ENCODE assay signal across 1 cellular context in the genomic region with DNA sequence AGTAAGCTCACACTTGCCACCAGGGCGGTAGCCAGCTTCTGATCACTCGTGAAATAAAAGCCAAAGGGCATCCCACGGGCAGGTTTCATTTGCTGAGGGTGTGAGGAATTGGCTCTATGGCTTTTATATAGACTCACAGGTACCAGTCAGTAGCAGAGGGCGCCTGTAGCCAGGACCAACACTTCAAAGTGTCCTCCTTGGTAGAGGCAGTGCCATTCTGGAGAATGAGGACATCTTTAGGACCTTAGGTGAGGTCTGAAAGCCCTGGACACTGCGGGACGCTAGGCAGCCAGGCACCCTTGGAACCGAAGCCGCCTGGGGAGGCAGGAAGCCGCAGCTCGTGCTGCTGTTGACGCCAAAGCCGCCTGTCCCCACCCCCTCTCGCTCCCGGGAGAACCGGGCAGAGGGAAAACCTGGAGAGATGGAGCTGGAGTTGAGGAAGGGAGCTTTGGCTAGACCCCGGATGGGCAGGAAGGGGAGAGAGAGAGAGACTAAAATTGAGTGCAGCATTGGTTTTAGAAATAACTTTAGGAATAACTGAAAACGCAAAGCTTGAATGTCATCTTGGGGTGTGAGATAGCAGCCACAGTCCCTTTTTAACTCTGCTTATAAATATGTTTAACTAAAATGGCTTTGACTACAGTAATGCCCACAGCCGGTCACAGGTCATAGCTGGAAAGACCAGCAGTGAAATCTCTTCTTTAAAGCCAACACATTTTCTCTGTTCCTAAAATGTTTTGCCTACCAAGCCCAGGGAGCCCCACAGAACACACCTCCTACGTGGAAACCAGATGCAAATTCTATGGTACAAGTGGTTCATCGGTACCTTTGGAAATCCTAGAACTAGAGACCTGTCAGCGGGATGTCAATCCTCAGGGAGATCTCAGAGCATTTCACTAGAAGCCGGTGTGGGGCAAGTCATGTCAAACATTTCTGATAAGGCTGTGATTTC.
TF ChIP-seq lines count a peak whose summit lies in the region.

No MANE protein-coding gene starts in this region.

TF ChIP-seq in K562, 482 proteins besides CTCF, POLR2A, EP300 and RAD21 (continued from another document and continues in another):
- TF ChIP-seq, protein P1, sequence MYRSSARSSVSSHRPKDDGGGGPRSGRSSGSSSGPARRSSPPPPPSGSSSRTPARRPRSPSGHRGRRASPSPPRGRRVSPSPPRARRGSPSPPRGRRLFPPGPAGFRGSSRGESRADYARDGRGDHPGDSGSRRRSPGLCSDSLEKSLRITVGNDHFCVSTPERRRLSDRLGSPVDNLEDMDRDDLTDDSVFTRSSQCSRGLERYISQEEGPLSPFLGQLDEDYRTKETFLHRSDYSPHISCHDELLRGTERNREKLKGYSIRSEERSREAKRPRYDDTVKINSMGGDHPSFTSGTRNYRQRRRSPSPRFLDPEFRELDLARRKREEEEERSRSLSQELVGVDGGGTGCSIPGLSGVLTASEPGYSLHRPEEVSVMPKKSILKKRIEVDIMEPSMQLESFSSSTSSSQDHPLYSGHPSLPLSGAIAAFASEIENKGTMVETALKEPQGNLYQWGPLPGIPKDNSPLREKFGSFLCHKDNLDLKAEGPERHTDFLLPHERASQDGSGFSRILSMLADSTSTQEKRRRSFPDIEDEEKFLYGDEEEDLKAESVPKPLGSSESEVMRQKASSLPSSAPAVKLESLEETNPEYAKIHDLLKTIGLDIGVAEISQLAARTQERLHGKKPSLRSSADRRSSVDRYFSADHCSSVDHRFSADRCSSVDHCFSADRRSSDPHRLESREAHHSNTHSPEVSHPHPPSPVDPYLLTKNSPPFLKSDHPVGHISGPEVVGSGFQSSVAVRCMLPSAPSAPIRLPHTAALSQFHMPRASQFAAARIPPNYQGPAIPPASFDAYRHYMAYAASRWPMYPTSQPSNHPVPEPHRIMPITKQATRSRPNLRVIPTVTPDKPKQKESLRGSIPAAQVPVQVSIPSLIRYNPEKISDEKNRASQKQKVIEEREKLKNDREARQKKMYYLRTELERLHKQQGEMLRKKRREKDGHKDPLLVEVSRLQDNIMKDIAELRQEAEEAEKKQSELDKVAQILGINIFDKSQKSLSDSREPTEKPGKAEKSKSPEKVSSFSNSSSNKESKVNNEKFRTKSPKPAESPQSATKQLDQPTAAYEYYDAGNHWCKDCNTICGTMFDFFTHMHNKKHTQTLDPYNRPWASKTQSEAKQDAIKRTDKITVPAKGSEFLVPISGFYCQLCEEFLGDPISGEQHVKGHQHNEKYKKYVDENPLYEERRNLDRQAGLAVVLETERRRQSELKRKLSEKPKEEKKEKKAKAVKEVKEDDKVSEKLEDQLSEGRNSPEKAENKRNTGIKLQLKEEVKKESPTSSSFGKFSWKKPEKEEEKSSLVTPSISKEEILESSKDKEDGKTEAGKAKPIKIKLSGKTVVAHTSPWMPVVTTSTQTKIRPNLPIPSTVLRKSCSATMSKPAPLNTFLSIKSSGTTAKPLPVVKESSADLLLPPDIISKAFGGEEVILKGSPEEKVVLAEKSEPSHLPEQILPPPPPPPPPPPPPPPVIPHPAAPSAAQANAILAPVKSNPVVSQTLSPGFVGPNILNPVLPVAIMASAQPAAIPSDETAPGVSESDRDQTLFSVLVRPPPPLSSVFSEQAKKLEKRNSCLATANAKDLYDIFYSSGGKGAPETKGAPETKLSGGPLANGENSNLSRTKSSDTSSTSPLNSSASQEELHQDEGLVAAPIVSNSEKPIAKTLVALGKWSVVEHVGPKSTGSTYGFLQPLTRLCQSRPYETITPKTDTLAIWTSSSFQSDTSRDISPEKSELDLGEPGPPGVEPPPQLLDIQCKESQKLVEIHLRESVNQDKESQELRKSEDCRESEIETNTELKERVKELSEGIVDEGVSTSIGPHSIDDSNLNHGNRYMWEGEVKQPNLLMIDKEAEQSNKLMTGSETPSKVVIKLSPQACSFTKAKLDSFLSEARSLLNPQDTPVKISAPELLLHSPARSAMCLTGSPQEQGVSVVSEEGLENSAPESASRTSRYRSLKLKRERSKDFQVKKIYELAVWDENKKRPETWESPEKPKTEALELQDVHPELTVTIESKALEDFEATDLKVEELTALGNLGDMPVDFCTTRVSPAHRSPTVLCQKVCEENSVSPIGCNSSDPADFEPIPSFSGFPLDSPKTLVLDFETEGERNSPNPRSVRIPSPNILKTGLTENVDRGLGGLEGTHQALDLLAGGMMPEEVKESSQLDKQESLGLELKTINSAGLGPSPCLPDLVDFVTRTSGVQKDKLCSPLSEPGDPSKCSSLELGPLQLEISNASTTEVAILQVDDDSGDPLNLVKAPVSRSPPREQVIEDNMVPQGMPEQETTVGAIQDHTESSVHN (IDR thresholded peaks at IDR 0.05; ENCODE audit: borderline replicate concordance in 1 of 2, low read depth in 1 of 2), result no peak
- TF ChIP-seq SAP30 (IDR thresholded peaks at IDR 0.05; ENCODE audit: borderline replicate concordance, insufficient read depth, low read depth, low read length, poor library complexity, severe bottlenecking) (no peak), SMAD4 (CRISPR knock-in tag; conservative IDR thresholded peaks at IDR 0.05) (peak; percentile 90), EWSR1 (IDR thresholded peaks at IDR 0.05; ENCODE audit: borderline replicate concordance, low read depth, partially characterized antibody) (no peak), ETV1 (tag; conservative IDR thresholded peaks at IDR 0.05; ENCODE audit: low read depth) (peak; percentile 85), LCOR (CRISPR knock-in tag; IDR thresholded peaks at IDR 0.05) (peak; percentile 92), ZFP1 (CRISPR knock-in tag; IDR thresholded peaks at IDR 0.05) (no peak), ZNF184 (CRISPR knock-in tag; IDR thresholded peaks at IDR 0.05) (no peak), NRF1 (conservative IDR thresholded peaks at IDR 0.05 in 1 of 2, IDR thresholded peaks at IDR 0.05 in 1 of 2) (0 out of 4 replicates have a peak, but pooled peaks of 1 of the 2 experiments have one; percentile 38), FOSL1 (tag; conservative IDR thresholded peaks at IDR 0.05) (peak; percentile 26), ZNF239 (CRISPR knock-in tag; IDR thresholded peaks at IDR 0.05) (no peak), ZNF655 (CRISPR knock-in tag; IDR thresholded peaks at IDR 0.05) (no peak), ZC3H11A (IDR thresholded peaks at IDR 0.05; ENCODE audit: low read depth, low read length) (no peak), ZMIZ1 (IDR thresholded peaks at IDR 0.05; ENCODE audit: low read depth in 2 of 2, low read length in 2 of 2) (0 out of 4 replicates have a peak, but pooled peaks of 1 of the 2 experiments have one; percentile 40), CEBPB (tag; IDR thresholded peaks at IDR 0.05) (no peak), SUPT5H (IDR thresholded peaks at IDR 0.05) (no peak), EHMT2 (IDR thresholded peaks at IDR 0.05) (no peak; the same call in 1 of the 2 replicates), HDAC6 (IDR thresholded peaks at IDR 0.05; ENCODE audit: low read depth, low read length) (no peak), FOXK2 (conservative IDR thresholded peaks at IDR 0.05 in 1 of 2, IDR thresholded peaks at IDR 0.05 in 1 of 2; ENCODE audit: low read depth in 2 of 2) (peak; percentile 93), MAZ (CRISPR knock-in tag; conservative IDR thresholded peaks at IDR 0.05 in 1 of 2, IDR thresholded peaks at IDR 0.05 in 1 of 2) (peak; percentile 85 to 97), TAF9B (IDR thresholded peaks at IDR 0.05; ENCODE audit: partially characterized antibody) (peak; percentile 13), ATF7 (IDR thresholded peaks at IDR 0.05) (peak; percentile 75), PATZ1 (CRISPR knock-in tag; IDR thresholded peaks at IDR 0.05; ENCODE audit: borderline replicate concordance) (no peak), STAG1 (CRISPR knock-in tag; IDR thresholded peaks at IDR 0.05; ENCODE audit: borderline replicate concordance) (no peak), THAP7 (CRISPR knock-in tag; IDR thresholded peaks at IDR 0.05) (no peak), ZFX (CRISPR knock-in tag; IDR thresholded peaks at IDR 0.05) (peak; percentile 23; the same call in 1 of the 2 replicates), NUFIP1 (IDR thresholded peaks at IDR 0.05; ENCODE audit: partially characterized antibody) (peak; percentile 46), ZNF143 (CRISPR knock-in tag; IDR thresholded peaks at IDR 0.05) (no peak)
- TF ChIP-seq, protein P2, sequence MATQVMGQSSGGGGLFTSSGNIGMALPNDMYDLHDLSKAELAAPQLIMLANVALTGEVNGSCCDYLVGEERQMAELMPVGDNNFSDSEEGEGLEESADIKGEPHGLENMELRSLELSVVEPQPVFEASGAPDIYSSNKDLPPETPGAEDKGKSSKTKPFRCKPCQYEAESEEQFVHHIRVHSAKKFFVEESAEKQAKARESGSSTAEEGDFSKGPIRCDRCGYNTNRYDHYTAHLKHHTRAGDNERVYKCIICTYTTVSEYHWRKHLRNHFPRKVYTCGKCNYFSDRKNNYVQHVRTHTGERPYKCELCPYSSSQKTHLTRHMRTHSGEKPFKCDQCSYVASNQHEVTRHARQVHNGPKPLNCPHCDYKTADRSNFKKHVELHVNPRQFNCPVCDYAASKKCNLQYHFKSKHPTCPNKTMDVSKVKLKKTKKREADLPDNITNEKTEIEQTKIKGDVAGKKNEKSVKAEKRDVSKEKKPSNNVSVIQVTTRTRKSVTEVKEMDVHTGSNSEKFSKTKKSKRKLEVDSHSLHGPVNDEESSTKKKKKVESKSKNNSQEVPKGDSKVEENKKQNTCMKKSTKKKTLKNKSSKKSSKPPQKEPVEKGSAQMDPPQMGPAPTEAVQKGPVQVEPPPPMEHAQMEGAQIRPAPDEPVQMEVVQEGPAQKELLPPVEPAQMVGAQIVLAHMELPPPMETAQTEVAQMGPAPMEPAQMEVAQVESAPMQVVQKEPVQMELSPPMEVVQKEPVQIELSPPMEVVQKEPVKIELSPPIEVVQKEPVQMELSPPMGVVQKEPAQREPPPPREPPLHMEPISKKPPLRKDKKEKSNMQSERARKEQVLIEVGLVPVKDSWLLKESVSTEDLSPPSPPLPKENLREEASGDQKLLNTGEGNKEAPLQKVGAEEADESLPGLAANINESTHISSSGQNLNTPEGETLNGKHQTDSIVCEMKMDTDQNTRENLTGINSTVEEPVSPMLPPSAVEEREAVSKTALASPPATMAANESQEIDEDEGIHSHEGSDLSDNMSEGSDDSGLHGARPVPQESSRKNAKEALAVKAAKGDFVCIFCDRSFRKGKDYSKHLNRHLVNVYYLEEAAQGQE (CRISPR knock-in tag; IDR thresholded peaks at IDR 0.05; ENCODE audit: low read depth), result 0 out of 2 replicates have a peak, but pooled peaks have one; percentile 55
- TF ChIP-seq, protein P3, sequence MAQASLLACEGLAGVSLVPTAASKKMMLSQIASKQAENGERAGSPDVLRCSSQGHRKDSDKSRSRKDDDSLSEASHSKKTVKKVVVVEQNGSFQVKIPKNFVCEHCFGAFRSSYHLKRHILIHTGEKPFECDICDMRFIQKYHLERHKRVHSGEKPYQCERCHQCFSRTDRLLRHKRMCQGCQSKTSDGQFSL (CRISPR knock-in tag; IDR thresholded peaks at IDR 0.05), result peak; percentile 65; the same call in 1 of the 2 replicates
- TF ChIP-seq, protein P3 (tag; IDR thresholded peaks at IDR 0.05), result no peak
